Comparison of ENCODE assay signal across 9 cellular contexts in the genomic region with DNA sequence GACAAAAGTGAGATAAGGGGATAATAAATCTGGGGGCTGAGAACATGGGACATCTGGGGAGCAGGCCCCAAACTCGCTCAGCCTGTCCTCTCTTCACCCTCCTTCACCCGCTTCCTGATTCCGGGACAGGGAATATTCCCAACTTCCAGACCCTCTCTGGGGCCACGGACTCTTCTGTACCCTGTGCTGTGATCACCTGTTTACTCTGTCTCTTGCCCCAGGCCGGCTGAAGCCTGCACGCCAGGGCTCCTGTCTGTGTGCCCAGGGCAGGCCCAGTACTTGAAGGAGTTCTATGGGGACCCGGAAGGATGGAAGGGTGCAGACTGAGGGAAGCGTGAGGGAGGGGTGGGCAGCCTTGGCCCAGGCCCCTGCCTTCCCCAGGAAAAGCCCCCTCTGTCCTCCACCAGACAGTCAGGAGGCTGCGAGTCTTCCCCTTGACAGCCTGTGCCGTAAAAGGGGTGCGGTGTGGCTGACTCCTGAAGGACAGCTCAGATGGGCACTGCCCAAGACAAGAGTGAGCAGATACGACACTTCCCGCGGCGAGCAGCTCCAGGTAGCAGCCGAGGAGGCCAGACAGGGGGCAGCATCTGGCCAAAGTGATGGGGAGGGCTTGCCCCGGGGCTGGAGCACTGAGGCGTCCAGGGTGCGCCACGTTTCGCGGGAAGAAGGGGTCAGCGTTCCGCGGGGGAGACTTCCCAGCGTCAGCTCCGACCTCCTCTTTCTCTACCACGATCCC. TPM values are rescaled to one million over a fixed set of nuclear protein-coding genes. Genes with fewer than 3 reads are reported as not detected.
A peak's percentile ranks its signal among the peaks of the same experiment; 100 is the strongest.
DNase-seq lines count a peak whose midpoint lies in the region; ATAC-seq, FAIRE-seq and TF ChIP-seq lines count a peak whose summit lies in the region.
"Had no signal": no experiment of that assay in that cellular context is flagged by ENCODE, and none has a peak within 500 bp of the region (broad histone marks: within the 10 kb centered on the region; RNA-seq: fewer than 3 reads in every experiment).

No MANE protein-coding gene starts in this region.

- H3K27ac Mint-ChIP-seq in activated naive CD8-positive, alpha-beta T cell treated with anti-CD3 and anti-CD28 coated beads, Interleukin-2, amount 10 ng/mL, durations not matched to agents 7 days and 5 days: peak overlapping the region; percentile 92

- TF ChIP-seq CTCF in BE2C (IDR thresholded peaks at IDR 0.05; ENCODE audit: low read depth, low read length) (peak; percentile 20; the same call in 1 of the 2 replicates), LNCaP clone FGC (IDR thresholded peaks at IDR 0.05; ENCODE audit: control insufficient read depth, extremely low read depth, insufficient read depth) (peak; percentile 20; the same call in 1 of the 2 replicates)

- peak overlapping the region; percentile 91 for H3K4me3 Mint-ChIP-seq in activated naive CD8-positive, alpha-beta T cell treated with anti-CD3 and anti-CD28 coated beads, Interleukin-2, amount 10 ng/mL, durations not matched to agents 7 days and 5 days

- H3K36me3 ChIP-seq in BE2C: peaks cover 30% of the 10 kb centered on the region
- H3K36me3 ChIP-seq in iPS-15b (ENCODE audit: control insufficient read depth, insufficient read depth, low read length): peaks cover 14% of the 10 kb centered on the region
- H3K36me3 ChIP-seq in skeletal muscle satellite cell (ENCODE audit: insufficient read depth, low read length): peaks cover 14% of the 10 kb centered on the region

- H3K27me3 Mint-ChIP-seq in activated naive CD8-positive, alpha-beta T cell treated with anti-CD3 and anti-CD28 coated beads, Interleukin-2, amount 10 ng/mL, durations not matched to agents 7 days and 5 days: peaks cover 1% of the 10 kb centered on the region

- peaks cover 17% of the 10 kb centered on the region for H3K36me3 Mint-ChIP-seq in activated naive CD8-positive, alpha-beta T cell treated with anti-CD3 and anti-CD28 coated beads, Interleukin-2, amount 10 ng/mL, durations not matched to agents 7 days and 5 days

- DNase-seq in BE2C (peak; percentile 40), LNCaP clone FGC (ENCODE audit: low read depth) (no peak), H54 (ENCODE audit: insufficient read length, low spot score) (no peak), NCI-H1436 (lab: John Stamatoyannopoulos, UW) (no peak)
- no peak for DNase-seq in activated naive CD8-positive, alpha-beta T cell treated with anti-CD3 and anti-CD28 coated beads, Interleukin-2, amount 10 ng/mL, durations not matched to agents 7 days and 5 days

- POLR2A ChIA-PET in activated naive CD8-positive, alpha-beta T cell treated with anti-CD3 and anti-CD28 coated beads, Interleukin-2, amount 10 ng/mL, durations not matched to agents 7 days and 5 days (lab: Charles Lee): interaction anchor here (0.7 to 2.2 kb wide), 7 partner anchors 9 to 273 kb away, joined by 3 to 8 read pairs (median 6); a partner anchor contains a TSS

- no peaks in the 10 kb centered on the region for H3K9me3 Mint-ChIP-seq in activated naive CD8-positive, alpha-beta T cell treated with anti-CD3 and anti-CD28 coated beads, Interleukin-2, amount 10 ng/mL, durations not matched to agents 7 days and 5 days

- H3K4me1 Mint-ChIP-seq in activated naive CD8-positive, alpha-beta T cell treated with anti-CD3 and anti-CD28 coated beads, Interleukin-2, amount 10 ng/mL, durations not matched to agents 7 days and 5 days: peaks cover 26% of the 10 kb centered on the region

- peaks cover 5% of the 10 kb centered on the region; the same call in 1 of the 2 replicates for H3K4me1 ChIP-seq in BE2C
- peaks cover 4% of the 10 kb centered on the region for H3K4me1 ChIP-seq in iPS-15b (ENCODE audit: control insufficient read depth, insufficient read depth, low read length)
- H3K4me1 ChIP-seq in skeletal muscle satellite cell (ENCODE audit: control insufficient read depth, insufficient read depth, low read length): peaks cover 23% of the 10 kb centered on the region

- no peaks in the 10 kb centered on the region for H3K9me3 ChIP-seq in BE2C
- H3K9me3 ChIP-seq in iPS-15b (ENCODE audit: control insufficient read depth, insufficient read depth, low read length): no peaks in the 10 kb centered on the region
- no peaks in the 10 kb centered on the region for H3K9me3 ChIP-seq in skeletal muscle satellite cell (replicated peaks; ENCODE audit: low read length)

- peak overlapping the region; percentile 87 for H3K9ac ChIP-seq in iPS-15b (ENCODE audit: low read depth, low read length)
- peak overlapping the region; percentile 83 for H3K9ac ChIP-seq in skeletal muscle satellite cell (ENCODE audit: low read depth, low read length)

- peak overlapping the region; percentile 91 for H3K4me2 ChIP-seq in skeletal muscle satellite cell (ENCODE audit: low read length)

- TF ChIP-seq POLR2A in H54 (IDR thresholded peaks at IDR 0.05; ENCODE audit: low read depth, low read length): no peak

- FAIRE-seq in H54 (lab: Jason Lieb, UNC): no peak

- peak; percentile 13 for ATAC-seq in GM18868 (IDR thresholded peaks at IDR 0.05; ENCODE audit: unreplicated experiment)
- ATAC-seq in activated naive CD8-positive, alpha-beta T cell treated with anti-CD3 and anti-CD28 coated beads, Interleukin-2, amount 10 ng/mL, durations not matched to agents 7 days and 5 days (ENCODE audit: low read depth): no peak

- no peaks in the 10 kb centered on the region for H3K27me3 ChIP-seq in BE2C
- H3K27me3 ChIP-seq in iPS-15b (ENCODE audit: control insufficient read depth, insufficient read depth, low read length): no peaks in the 10 kb centered on the region
- H3K27me3 ChIP-seq in skeletal muscle satellite cell (ENCODE audit: control insufficient read depth, insufficient read depth, low read length): no peaks in the 10 kb centered on the region

- H3K4me3 ChIP-seq in BE2C (ENCODE audit: low read depth, low read length) (peak overlapping the region; percentile 63), LNCaP clone FGC (ENCODE audit: low read depth, low read length) (peak overlapping the region; percentile 78), iPS-15b (ENCODE audit: low read depth, low read length) (peak overlapping the region; percentile 84), skeletal muscle satellite cell (ENCODE audit: low read length) (peak overlapping the region; percentile 98)

RNA-seq across cellular contexts. Expression of a gene that starts 1.0 kb away (rescaled TPM):
- 18.6 TPM for polyA plus RNA-seq in BE2C (2012; ENCODE audit: insufficient read depth, insufficient read length, low read depth)
- total RNA-seq in activated naive CD8-positive, alpha-beta T cell treated with anti-CD3 and anti-CD28 coated beads, Interleukin-2, amount 10 ng/mL, durations not matched to agents 7 days and 5 days: 10 to 100 TPM; 67.7 to 70.5 TPM
- 21.3 and 22.1 TPM in 2 replicates for total RNA-seq in skeletal muscle satellite cell (2012; rRNA removed)

RNA-seq across cellular contexts. Expression of a gene that starts 31.7 kb away (rescaled TPM):
- polyA plus RNA-seq in BE2C (2012; ENCODE audit: insufficient read depth, insufficient read length, low read depth): 13.3 TPM
- total RNA-seq in activated naive CD8-positive, alpha-beta T cell treated with anti-CD3 and anti-CD28 coated beads, Interleukin-2, amount 10 ng/mL, durations not matched to agents 7 days and 5 days: 10 to 100 TPM; 16.0 to 17.8 TPM
- total RNA-seq in skeletal muscle satellite cell (2012; rRNA removed): 5.8 and 9.6 TPM in 2 replicates

RNA-seq across cellular contexts. Expression of a gene that starts 42.9 kb away (rescaled TPM):
- polyA plus RNA-seq in BE2C (2012; ENCODE audit: insufficient read depth, insufficient read length, low read depth): 4.2 TPM
- total RNA-seq in activated naive CD8-positive, alpha-beta T cell treated with anti-CD3 and anti-CD28 coated beads, Interleukin-2, amount 10 ng/mL, durations not matched to agents 7 days and 5 days: not detected
- 0.22 and 0.25 TPM in 2 replicates for total RNA-seq in skeletal muscle satellite cell (2012; rRNA removed)
- total RNA-seq: SK-MEL-5 had no signal

RNA-seq across cellular contexts. Expression of a gene that starts 46.7 kb away (rescaled TPM):
- 27.6 TPM for polyA plus RNA-seq in BE2C (2012; ENCODE audit: insufficient read depth, insufficient read length, low read depth)
- total RNA-seq in activated naive CD8-positive, alpha-beta T cell treated with anti-CD3 and anti-CD28 coated beads, Interleukin-2, amount 10 ng/mL, durations not matched to agents 7 days and 5 days: 10 to 100 TPM; 16.5 to 17.9 TPM
- 13.2 and 16.4 TPM in 2 replicates for total RNA-seq in skeletal muscle satellite cell (2012; rRNA removed)
